Comparison of ENCODE assay signal across 26 cellular contexts in genomic region chr16:6104423-6104822, GRCh38.
"Had no signal": no experiment of that assay in that cellular context is flagged by ENCODE, and none has a peak within 500 bp of the region (broad histone marks: within the 10 kb centered on the region; RNA-seq: fewer than 3 reads in every experiment).

No MANE protein-coding gene starts in this region.

- H3K4me1 ChIP-seq: breast epithelium, Peyer's patch had no signal

- H3K36me3 ChIP-seq: breast epithelium, Peyer's patch had no signal

- H3K4me1 Mint-ChIP-seq: activated B cell treated with CpG ODN at 0.5 μM for 24 hours; activated CD4-positive, alpha-beta T cell treated with anti-CD3 and anti-CD28 coated beads, Interleukin-2, amount 10 ng/mL, durations not matched to agents 24 days and 14 days; T-helper 17 cell had no signal

- H3K4me3 ChIP-seq: breast epithelium, coronary artery, Peyer's patch had no signal

- H3K27ac ChIP-seq: breast epithelium, coronary artery, KMS-11, Peyer's patch had no signal

- H3K27ac Mint-ChIP-seq: activated B cell treated with CpG ODN at 0.5 μM for 24 hours; activated CD4-positive, alpha-beta memory T cell treated with anti-CD3 and anti-CD28 coated beads for 36 hours; activated CD4-positive, alpha-beta T cell treated with anti-CD3 and anti-CD28 coated beads, Interleukin-2, amount 10 ng/mL, durations not matched to agents 24 days and 14 days; activated naive CD4-positive, alpha-beta T cell treated with anti-CD3 and anti-CD28 coated beads for 36 hours; activated naive CD8-positive, alpha-beta T cell; T-helper 17 cell had no signal

- H3K27me3 ChIP-seq: breast epithelium, Peyer's patch had no signal

- H3K27me3 Mint-ChIP-seq: activated B cell treated with CpG ODN at 0.5 μM for 24 hours; activated CD4-positive, alpha-beta memory T cell treated with anti-CD3 and anti-CD28 coated beads for 36 hours; activated CD4-positive, alpha-beta T cell treated with anti-CD3 and anti-CD28 coated beads, Interleukin-2, amount 10 ng/mL, durations not matched to agents 24 days and 14 days; T-helper 17 cell had no signal

- H3K4me3 Mint-ChIP-seq: activated B cell treated with CpG ODN at 0.5 μM for 24 hours; activated CD4-positive, alpha-beta memory T cell treated with anti-CD3 and anti-CD28 coated beads for 36 hours; activated CD4-positive, alpha-beta T cell treated with anti-CD3 and anti-CD28 coated beads, Interleukin-2, amount 10 ng/mL, durations not matched to agents 24 days and 14 days; activated naive CD4-positive, alpha-beta T cell treated with anti-CD3 and anti-CD28 coated beads for 36 hours; activated naive CD8-positive, alpha-beta T cell; activated T-cell treated with anti-CD3 and anti-CD28 coated beads, Interleukin-2, amount 50 U/mL, for 4 hours; T-helper 17 cell had no signal

- H3K9me3 ChIP-seq: breast epithelium, Peyer's patch had no signal

- DNase-seq: activated B cell treated with CpG ODN at 0.5 μM for 24 hours; activated CD4-positive, alpha-beta memory T cell treated with anti-CD3 and anti-CD28 coated beads for 36 hours; activated CD4-positive, alpha-beta T cell treated with anti-CD3 and anti-CD28 coated beads for 1 hour; activated CD4-positive, alpha-beta T cell treated with anti-CD3 and anti-CD28 coated beads, Interleukin-2, amount 10 ng/mL, durations not matched to agents 24 days and 14 days; activated CD8-positive, alpha-beta memory T cell treated with anti-CD3 and anti-CD28 coated beads for 24 hours; activated effector memory CD4-positive, alpha-beta T cell treated with anti-CD3 and anti-CD28 coated beads, Interleukin-2, amount 50 U/mL, for 16 hours; activated naive CD4-positive, alpha-beta T cell treated with anti-CD3 and anti-CD28 coated beads for 36 hours; activated T-cell treated with anti-CD3 and anti-CD28 coated beads, Interleukin-2, amount 50 U/mL, for 4 hours; amygdala; caudate nucleus; MM.1S; NCI-H1105 treated with DMSO at 0.1 percent for 48 hours; NCI-H1436 treated with DMSO at 0.1 percent for 48 hours; NCI-H2029; NCI-H2107; NCI-H2171 treated with DMSO at 0.1 percent for 48 hours; NCI-H345; NCI-H510A; Peyer's patch; SIG-M5; T-helper 17 cell; T-helper 9 cell had no signal

- H3K36me3 Mint-ChIP-seq: activated CD4-positive, alpha-beta memory T cell treated with anti-CD3 and anti-CD28 coated beads for 36 hours; activated naive CD8-positive, alpha-beta T cell had no signal
